ENCODE assay signal across 11 cellular contexts in genomic region chr6:46010771-46011170, GRCh38. TPM values are rescaled to one million over a fixed set of nuclear protein-coding genes. Genes with fewer than 3 reads are reported as not detected.
DNase-seq lines count a peak whose midpoint lies in the region; ATAC-seq and TF ChIP-seq lines count a peak whose summit lies in the region.
"Had no signal": no experiment of that assay in that cellular context is flagged by ENCODE, and none has a peak within 500 bp of the region (broad histone marks: within the 10 kb centered on the region; RNA-seq: fewer than 3 reads in every experiment).

No MANE protein-coding gene starts in this region.

- 36 to 46% (median 40%) methylated on average over 5 of the region's 5 CpGs for WGBS in heart left ventricle, 4 donors

- peak overlapping the region; percentile 74 to 99 (median 96) for H3K27ac ChIP-seq in heart left ventricle
- H3K27ac ChIP-seq in upper lobe of right lung = peak overlapping the region; percentile 24

- TF ChIP-seq CTCF in heart left ventricle (IDR thresholded peaks at IDR 0.05) (no peak), upper lobe of right lung (IDR thresholded peaks at IDR 0.05) (no peak)

- H3K36me3 Mint-ChIP-seq in activated CD8-positive, alpha-beta T cell treated with anti-CD3 and anti-CD28 coated beads, Interleukin-2, amount 10 ng/mL, durations not matched to agents 7 days and 5 days (ENCODE audit: low read depth) = no peaks in the 10 kb centered on the region
- peaks cover 0 to 5% (median 0%) of the 10 kb centered on the region in 3 donors for H3K36me3 Mint-ChIP-seq in immature natural killer cell

- DNase-seq in heart left ventricle (peak in 3 of 5 donors; percentile 27 to 57 (median 54)), Right ventricle myocardium superior (no peak), immature natural killer cell (peak in 2 of 3 donors; percentile 6 to 7), upper lobe of right lung (no peak), NCI-H345 (lab: John Stamatoyannopoulos, UW) (no peak), DMS53 treated with DMSO at 0.1 percent for 48 hours (lab: John Stamatoyannopoulos, UW; ENCODE audit: unreplicated experiment) (no peak), NCI-H2171 treated with DMSO at 0.1 percent for 48 hours (lab: John Stamatoyannopoulos, UW) (no peak)
- no peak for DNase-seq in activated CD8-positive, alpha-beta T cell treated with anti-CD3 and anti-CD28 coated beads, Interleukin-2, amount 10 ng/mL, durations not matched to agents 7 days and 5 days
- DNase-seq: cortex of kidney, occipital lobe, T1000 had no signal

- no peaks in the 10 kb centered on the region for H3K9me3 Mint-ChIP-seq in activated CD8-positive, alpha-beta T cell treated with anti-CD3 and anti-CD28 coated beads, Interleukin-2, amount 10 ng/mL, durations not matched to agents 7 days and 5 days (ENCODE audit: insufficient read depth)
- no peaks in the 10 kb centered on the region for H3K9me3 Mint-ChIP-seq in immature natural killer cell

- CTCF ChIA-PET in activated CD8-positive, alpha-beta T cell treated with anti-CD3 and anti-CD28 coated beads, Interleukin-2, amount 10 ng/mL, durations not matched to agents 7 days and 5 days (lab: Charles Lee) = interaction anchor here (1.0 to 2.5 kb wide), 5 partner anchors 12 to 88 kb away, joined by 3 to 16 read pairs (median 5); no protein-coding TSS in a partner anchor

- POLR2A ChIA-PET in activated CD8-positive, alpha-beta T cell treated with anti-CD3 and anti-CD28 coated beads, Interleukin-2, amount 10 ng/mL, durations not matched to agents 7 days and 5 days (lab: Charles Lee) = interaction anchor here (0.7 kb wide), 1 partner anchor 161 kb away, joined by 3 read pairs; no protein-coding TSS in a partner anchor

- H3K4me1 Mint-ChIP-seq in activated CD8-positive, alpha-beta T cell treated with anti-CD3 and anti-CD28 coated beads, Interleukin-2, amount 10 ng/mL, durations not matched to agents 7 days and 5 days (ENCODE audit: low read depth) = peaks cover 53% of the 10 kb centered on the region
- peaks cover 47 to 57% of the 10 kb centered on the region in 2 donors for H3K4me1 Mint-ChIP-seq in immature natural killer cell

- TF ChIP-seq POLR2A in heart left ventricle (IDR thresholded peaks at IDR 0.05) = no peak

- peak; percentile 14 to 66 (median 44) for ATAC-seq in heart left ventricle
- no peak for ATAC-seq in Right ventricle myocardium superior (ENCODE audit: poor library complexity)
- no peak for ATAC-seq in activated CD8-positive, alpha-beta T cell treated with anti-CD3 and anti-CD28 coated beads, Interleukin-2, amount 10 ng/mL, durations not matched to agents 7 days and 5 days
- no peak for ATAC-seq in upper lobe of right lung

- H3K27me3 ChIP-seq in heart left ventricle (peaks cover 0 to 12% (median 0%) of the 10 kb centered on the region in 9 donors), upper lobe of right lung (no peaks in the 10 kb centered on the region)

- intact Hi-C loops in heart left ventricle (cut with DNase I) (loop anchor here in 7 of 10 donors (5.0 to 10.0 kb wide), 5 partner anchors 38 to 78 kb away; no protein-coding TSS in a partner anchor), Right ventricle myocardium superior (cut with DNase I) (loop anchor here (5.0 kb wide), 1 partner anchor 53 kb away; no protein-coding TSS in a partner anchor), upper lobe of right lung (cut with DNase I) (no loop called here)

- no peaks in the 10 kb centered on the region for H3K9me3 ChIP-seq in heart left ventricle
- H3K9me3 ChIP-seq in upper lobe of right lung = no peaks in the 10 kb centered on the region

- H3K4me1 ChIP-seq in heart left ventricle = peaks cover 0 to 70% (median 50%) of the 10 kb centered on the region in 12 donors
- H3K4me1 ChIP-seq in upper lobe of right lung = peaks cover 21% of the 10 kb centered on the region

- H3K4me3 ChIP-seq in heart left ventricle (peak overlapping the region in 7 of 12 donors; percentile 19 to 89 (median 76)), upper lobe of right lung (no peak overlapping the region)

- peak overlapping the region; percentile 56 for H3K4me3 Mint-ChIP-seq in activated CD8-positive, alpha-beta T cell treated with anti-CD3 and anti-CD28 coated beads, Interleukin-2, amount 10 ng/mL, durations not matched to agents 7 days and 5 days
- peak overlapping the region; percentile 41 to 81 (median 74) for H3K4me3 Mint-ChIP-seq in immature natural killer cell

- H3K36me3 ChIP-seq in heart left ventricle = peaks cover 0 to 7% (median 0%) of the 10 kb centered on the region in 9 donors
- H3K36me3 ChIP-seq in upper lobe of right lung = no peaks in the 10 kb centered on the region

- peaks cover 4% of the 10 kb centered on the region for H3K27me3 Mint-ChIP-seq in activated CD8-positive, alpha-beta T cell treated with anti-CD3 and anti-CD28 coated beads, Interleukin-2, amount 10 ng/mL, durations not matched to agents 7 days and 5 days (ENCODE audit: low read depth)
- peaks cover 2 to 7% (median 3%) of the 10 kb centered on the region in 3 donors for H3K27me3 Mint-ChIP-seq in immature natural killer cell (ENCODE audit: low read depth in 3 of 3)

- H3K27ac Mint-ChIP-seq in activated CD8-positive, alpha-beta T cell treated with anti-CD3 and anti-CD28 coated beads, Interleukin-2, amount 10 ng/mL, durations not matched to agents 7 days and 5 days = peak overlapping the region; percentile 89
- H3K27ac Mint-ChIP-seq in immature natural killer cell = peak overlapping the region; percentile 73 to 90 (median 86)

RNA-seq across cellular contexts. Expression of gene CLIC5, which starts 4.9 kb away (rescaled TPM):
- total RNA-seq in heart left ventricle (100 to 1,000 TPM; 213 to 381 (median 247) TPM), Right ventricle myocardium superior (279 TPM), upper lobe of right lung (131 TPM)
- polyA plus RNA-seq in heart left ventricle (10 to 100 TPM; 63.0 to 63.2 TPM), immature natural killer cell (under 1 TPM in 1 of 3 donors, not detected in 2; 0.44 TPM)
- 1 to 10 TPM; 1.8 to 2.2 TPM for total RNA-seq in activated CD8-positive, alpha-beta T cell treated with anti-CD3 and anti-CD28 coated beads, Interleukin-2, amount 10 ng/mL, durations not matched to agents 7 days and 5 days

Comparison
In these comparisons a context has a peak if more than half of its experiments do, and no peak if none do; other contexts are left out.
1. ATAC-seq: peak in heart left ventricle (4 of 4); none in Right ventricle myocardium superior (single experiment), activated CD8-positive, alpha-beta T cell treated with anti-CD3 and anti-CD28 coated beads, Interleukin-2, amount 10 ng/mL, durations not matched to agents 7 days and 5 days (single experiment) and upper lobe of right lung (single experiment).
2. DNase-seq: peak in heart left ventricle (3 of 5) and immature natural killer cell (2 of 3); none in Right ventricle myocardium superior (single experiment), activated CD8-positive, alpha-beta T cell treated with anti-CD3 and anti-CD28 coated beads, Interleukin-2, amount 10 ng/mL, durations not matched to agents 7 days and 5 days (single experiment), upper lobe of right lung (single experiment), NCI-H345 (single experiment), DMS53 treated with DMSO at 0.1 percent for 48 hours (single experiment) and NCI-H2171 treated with DMSO at 0.1 percent for 48 hours (single experiment).
3. RNA of gene CLIC5, which starts 4.9 kb away (total RNA-seq): 279 TPM in Right ventricle myocardium superior (single experiment), 213 to 381 TPM in heart left ventricle and 131 TPM in upper lobe of right lung (single experiment); 1.8 to 2.2 TPM in activated CD8-positive, alpha-beta T cell treated with anti-CD3 and anti-CD28 coated beads, Interleukin-2, amount 10 ng/mL, durations not matched to agents 7 days and 5 days; every median in the first group is over 10 times any median in the second.